Comparison of ENCODE assay signal across 2 cellular contexts in the genomic region with DNA sequence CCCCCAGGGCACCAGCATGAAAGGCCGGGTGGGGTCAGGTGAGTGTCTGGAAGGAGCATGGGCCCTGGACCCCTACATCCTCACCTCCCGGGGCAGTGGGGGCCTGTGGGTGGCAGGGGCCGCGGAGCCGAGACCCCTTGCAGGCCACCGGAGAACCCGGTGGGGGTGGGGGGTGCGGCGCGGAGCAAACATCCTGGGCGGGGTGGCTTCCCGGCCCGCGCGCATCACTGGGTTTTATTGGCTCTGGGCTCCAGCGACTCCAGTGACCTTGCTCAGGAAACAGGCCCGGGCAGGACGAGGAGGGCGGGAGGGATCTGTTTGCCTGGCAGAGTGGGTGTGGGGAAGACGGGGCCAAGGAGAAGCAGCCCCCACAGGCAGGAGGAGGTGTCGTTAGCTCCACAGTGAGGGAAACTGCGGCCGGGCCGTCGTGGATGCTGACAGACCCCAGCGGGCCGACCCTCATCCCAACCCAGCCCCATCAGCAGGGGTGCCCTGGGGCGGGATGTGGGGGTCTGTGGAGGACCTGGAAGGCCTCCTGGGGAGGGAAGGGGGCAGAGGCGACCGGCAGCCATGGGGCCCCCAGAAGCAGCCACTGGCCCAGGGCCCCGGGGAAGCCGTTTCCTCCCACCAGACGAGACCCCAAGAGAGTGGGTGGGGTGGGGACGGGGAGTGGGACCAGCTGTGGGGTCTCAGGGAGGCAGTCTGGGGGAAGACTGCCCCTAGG.
A peak's percentile ranks its signal among the peaks of the same experiment; 100 is the strongest.
TF ChIP-seq lines count a peak whose summit lies in the region.

No MANE protein-coding gene starts in this region.

TF ChIP-seq in A549, 52 proteins besides CTCF, POLR2A, EP300 and RAD21:
- TF ChIP-seq NR3C1 (IDR thresholded peaks at IDR 0.05): no peak
- TF ChIP-seq HOXA7 (CRISPR knock-in tag; IDR thresholded peaks at IDR 0.05): no peak
- no peak for TF ChIP-seq FOSL2 (IDR thresholded peaks at IDR 0.05)
- TF ChIP-seq FOSL2 (CRISPR knock-in tag; IDR thresholded peaks at IDR 0.05): no peak
- no peak for TF ChIP-seq ZC3H11A (IDR thresholded peaks at IDR 0.05)
- TF ChIP-seq, protein P1, sequence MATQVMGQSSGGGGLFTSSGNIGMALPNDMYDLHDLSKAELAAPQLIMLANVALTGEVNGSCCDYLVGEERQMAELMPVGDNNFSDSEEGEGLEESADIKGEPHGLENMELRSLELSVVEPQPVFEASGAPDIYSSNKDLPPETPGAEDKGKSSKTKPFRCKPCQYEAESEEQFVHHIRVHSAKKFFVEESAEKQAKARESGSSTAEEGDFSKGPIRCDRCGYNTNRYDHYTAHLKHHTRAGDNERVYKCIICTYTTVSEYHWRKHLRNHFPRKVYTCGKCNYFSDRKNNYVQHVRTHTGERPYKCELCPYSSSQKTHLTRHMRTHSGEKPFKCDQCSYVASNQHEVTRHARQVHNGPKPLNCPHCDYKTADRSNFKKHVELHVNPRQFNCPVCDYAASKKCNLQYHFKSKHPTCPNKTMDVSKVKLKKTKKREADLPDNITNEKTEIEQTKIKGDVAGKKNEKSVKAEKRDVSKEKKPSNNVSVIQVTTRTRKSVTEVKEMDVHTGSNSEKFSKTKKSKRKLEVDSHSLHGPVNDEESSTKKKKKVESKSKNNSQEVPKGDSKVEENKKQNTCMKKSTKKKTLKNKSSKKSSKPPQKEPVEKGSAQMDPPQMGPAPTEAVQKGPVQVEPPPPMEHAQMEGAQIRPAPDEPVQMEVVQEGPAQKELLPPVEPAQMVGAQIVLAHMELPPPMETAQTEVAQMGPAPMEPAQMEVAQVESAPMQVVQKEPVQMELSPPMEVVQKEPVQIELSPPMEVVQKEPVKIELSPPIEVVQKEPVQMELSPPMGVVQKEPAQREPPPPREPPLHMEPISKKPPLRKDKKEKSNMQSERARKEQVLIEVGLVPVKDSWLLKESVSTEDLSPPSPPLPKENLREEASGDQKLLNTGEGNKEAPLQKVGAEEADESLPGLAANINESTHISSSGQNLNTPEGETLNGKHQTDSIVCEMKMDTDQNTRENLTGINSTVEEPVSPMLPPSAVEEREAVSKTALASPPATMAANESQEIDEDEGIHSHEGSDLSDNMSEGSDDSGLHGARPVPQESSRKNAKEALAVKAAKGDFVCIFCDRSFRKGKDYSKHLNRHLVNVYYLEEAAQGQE (IDR thresholded peaks at IDR 0.05): no peak
- no peak for TF ChIP-seq RCOR1 (IDR thresholded peaks at IDR 0.05; ENCODE audit: low read depth, low read length)
- TF ChIP-seq, protein P2, sequence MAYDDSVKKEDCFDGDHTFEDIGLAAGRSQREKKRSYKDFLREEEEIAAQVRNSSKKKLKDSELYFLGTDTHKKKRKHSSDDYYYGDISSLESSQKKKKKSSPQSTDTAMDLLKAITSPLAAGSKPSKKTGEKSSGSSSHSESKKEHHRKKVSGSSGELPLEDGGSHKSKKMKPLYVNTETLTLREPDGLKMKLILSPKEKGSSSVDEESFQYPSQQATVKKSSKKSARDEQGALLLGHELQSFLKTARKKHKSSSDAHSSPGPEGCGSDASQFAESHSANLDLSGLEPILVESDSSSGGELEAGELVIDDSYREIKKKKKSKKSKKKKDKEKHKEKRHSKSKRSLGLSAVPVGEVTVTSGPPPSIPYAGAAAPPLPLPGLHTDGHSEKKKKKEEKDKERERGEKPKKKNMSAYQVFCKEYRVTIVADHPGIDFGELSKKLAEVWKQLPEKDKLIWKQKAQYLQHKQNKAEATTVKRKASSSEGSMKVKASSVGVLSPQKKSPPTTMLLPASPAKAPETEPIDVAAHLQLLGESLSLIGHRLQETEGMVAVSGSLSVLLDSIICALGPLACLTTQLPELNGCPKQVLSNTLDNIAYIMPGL (CRISPR knock-in tag; IDR thresholded peaks at IDR 0.05; ENCODE audit: borderline replicate concordance): no peak
- no peak for TF ChIP-seq FOXS1 (CRISPR knock-in tag; IDR thresholded peaks at IDR 0.05)
- no peak for TF ChIP-seq MAFK (IDR thresholded peaks at IDR 0.05; ENCODE audit: partially characterized antibody)
- no peak for TF ChIP-seq RNF2 (IDR thresholded peaks at IDR 0.05; ENCODE audit: borderline replicate concordance, low read depth)
- no peak for TF ChIP-seq HOXB13 (CRISPR knock-in tag; IDR thresholded peaks at IDR 0.05; ENCODE audit: low read depth)
- TF ChIP-seq TFCP2L1 (CRISPR knock-in tag; IDR thresholded peaks at IDR 0.05): no peak
- no peak for TF ChIP-seq HEYL (CRISPR knock-in tag; IDR thresholded peaks at IDR 0.05)
- TF ChIP-seq, protein P3, sequence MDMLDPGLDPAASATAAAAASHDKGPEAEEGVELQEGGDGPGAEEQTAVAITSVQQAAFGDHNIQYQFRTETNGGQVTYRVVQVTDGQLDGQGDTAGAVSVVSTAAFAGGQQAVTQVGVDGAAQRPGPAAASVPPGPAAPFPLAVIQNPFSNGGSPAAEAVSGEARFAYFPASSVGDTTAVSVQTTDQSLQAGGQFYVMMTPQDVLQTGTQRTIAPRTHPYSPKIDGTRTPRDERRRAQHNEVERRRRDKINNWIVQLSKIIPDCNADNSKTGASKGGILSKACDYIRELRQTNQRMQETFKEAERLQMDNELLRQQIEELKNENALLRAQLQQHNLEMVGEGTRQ (IDR thresholded peaks at IDR 0.05): no peak
- no peak for TF ChIP-seq MAZ (IDR thresholded peaks at IDR 0.05; ENCODE audit: borderline replicate concordance, low read depth, low read length)
- no peak for TF ChIP-seq JUNB (IDR thresholded peaks at IDR 0.05)
- TF ChIP-seq ZFP36 (IDR thresholded peaks at IDR 0.05; ENCODE audit: borderline replicate concordance, partially characterized antibody): no peak
- no peak for TF ChIP-seq ZNF302 (CRISPR knock-in tag; IDR thresholded peaks at IDR 0.05)
- TF ChIP-seq EHMT2 (IDR thresholded peaks at IDR 0.05; ENCODE audit: low read depth): no peak

TF ChIP-seq in HCT116, 20 proteins besides CTCF, POLR2A, EP300 and RAD21:
- TF ChIP-seq, protein P1 (IDR thresholded peaks at IDR 0.05; ENCODE audit: low read depth): no peak
- TF ChIP-seq ZNF274 (IDR thresholded peaks at IDR 0.05; ENCODE audit: low read depth, low read length) (no peak), ZFX (IDR thresholded peaks at IDR 0.05) (peak; percentile 87), POLR2AphosphoS5 (IDR thresholded peaks at IDR 0.05; ENCODE audit: low read depth, low read length) (peak; percentile 11; the same call in 1 of the 2 replicates), SP1 (IDR thresholded peaks at IDR 0.05; ENCODE audit: low read depth) (no peak), CBX3 (IDR thresholded peaks at IDR 0.05; ENCODE audit: low read depth) (no peak), TCF7L2 (IDR thresholded peaks at IDR 0.05; ENCODE audit: borderline replicate concordance, extremely low read depth, insufficient read depth, insufficient read length) (no peak), ELF1 (IDR thresholded peaks at IDR 0.05; ENCODE audit: borderline replicate concordance, low read depth) (no peak)
TF ChIP-seq in HCT116: peak in this region for 2.
